Comparison of ENCODE assay signal across 1 cellular context in the genomic region with DNA sequence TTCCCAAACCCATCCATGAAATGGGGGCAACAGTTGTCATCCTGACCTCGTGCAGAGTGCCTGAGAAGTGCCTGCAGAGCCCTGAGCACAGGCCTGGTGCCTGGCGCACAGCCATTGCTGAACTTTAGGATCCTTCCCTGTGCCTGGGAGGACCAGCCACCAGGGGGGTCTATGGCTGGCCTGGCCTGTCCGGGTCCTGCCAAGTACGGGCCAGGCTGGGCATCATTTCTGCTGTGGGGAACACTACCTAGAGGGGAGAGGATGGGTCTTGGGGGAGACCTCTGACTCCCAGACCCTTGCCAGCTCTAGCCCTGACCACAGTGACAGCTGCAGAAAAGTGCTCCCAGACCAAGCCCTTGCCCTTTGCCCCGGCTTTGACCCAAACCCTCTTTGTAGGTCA. TPM values are rescaled to one million over a fixed set of nuclear protein-coding genes. Genes with fewer than 3 reads are reported as not detected.
"Had no signal": no experiment of that assay in that cellular context is flagged by ENCODE, and none has a peak within 500 bp of the region (broad histone marks: within the 10 kb centered on the region; RNA-seq: fewer than 3 reads in every experiment).

No MANE protein-coding gene starts in this region.

RNA-seq across cellular contexts. Expression of a gene that starts 28.2 kb away (rescaled TPM):
- polyA plus RNA-seq: adipose tissue had no signal

RNA-seq across cellular contexts. Expression of a gene that starts 45.4 kb away (rescaled TPM):
- polyA plus RNA-seq: adipose tissue had no signal
